In the genomic region with DNA sequence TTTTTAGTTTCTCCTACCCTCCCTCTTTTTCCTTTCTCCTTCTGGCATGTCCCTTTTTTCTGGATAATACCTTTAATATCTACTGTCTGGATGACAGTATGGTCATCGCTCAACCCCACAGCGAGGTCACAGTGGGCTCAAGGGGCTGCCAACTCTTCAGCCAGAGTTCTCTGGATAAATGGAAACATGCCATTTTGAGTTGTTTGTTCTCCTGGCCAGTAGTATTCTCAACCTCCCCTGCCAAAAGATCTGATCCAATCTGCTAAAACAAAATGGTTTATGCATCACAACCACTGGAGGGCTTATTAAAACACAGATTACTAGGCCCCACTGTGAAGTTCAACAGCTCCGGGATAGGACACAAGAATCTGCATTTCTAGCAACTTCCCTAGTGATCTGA, we compare ENCODE assay signal across 31 cellular contexts.
"Had no signal": no experiment of that assay in that cellular context is flagged by ENCODE, and none has a peak within 500 bp of the region (broad histone marks: within the 10 kb centered on the region; RNA-seq: fewer than 3 reads in every experiment).

No MANE protein-coding gene starts in this region.

- H3K9me3 ChIP-seq: ascending aorta had no signal

- H3K27ac ChIP-seq: ascending aorta, cardiac muscle cell, VCaP had no signal

- H3K4me1 ChIP-seq: ascending aorta had no signal

- H3K36me3 ChIP-seq: ascending aorta, cardiac muscle cell had no signal

- ATAC-seq: activated CD8-positive, alpha-beta T cell treated with anti-CD3 and anti-CD28 coated beads for 36 hours; activated naive CD8-positive, alpha-beta T cell treated with anti-CD3 and anti-CD28 coated beads, Interleukin-2, amount 50 U/mL, for 24 hours; activated T-cell treated with anti-CD3 and anti-CD28 coated beads, Interleukin-2, amount 50 U/mL, for 4 hours; activated T-cell treated with anti-CD3 and anti-CD28 coated beads, Interleukin-2, amount 50 U/mL, for 72 hours; activated T-helper 17 cell treated with anti-CD3 and anti-CD28 coated beads, Interleukin-2, amount 50 U/mL, for 72 hours; T-cell; T-helper 17 cell had no signal

- H3K4me3 ChIP-seq: ascending aorta, cardiac muscle cell had no signal

- FAIRE-seq: bronchial epithelial cell, TTC549 had no signal

- H3K27me3 ChIP-seq: ascending aorta, cardiac muscle cell had no signal

- DNase-seq: activated B cell treated with CpG ODN at 0.5 μM for 24 hours; activated CD4-positive, alpha-beta memory T cell treated with anti-CD3 and anti-CD28 coated beads for 36 hours; activated CD4-positive, alpha-beta T cell treated with anti-CD3 and anti-CD28 coated beads for 4 hours; activated CD4-positive, alpha-beta T cell treated with anti-CD3 and anti-CD28 coated beads, Interleukin-2, amount 10 ng/mL, durations not matched to agents 24 days and 14 days; activated CD4-positive, alpha-beta T cell treated with anti-CD3 and anti-CD28 coated beads, Interleukin-2, amount 50 U/mL, for 1 hour; activated CD4-positive, alpha-beta T cell treated with anti-CD3 and anti-CD28 coated beads, Interleukin-2, amount 50 U/mL, for 4 hours; activated CD4-positive, CD25-positive, alpha-beta regulatory T cell treated with anti-CD3 and anti-CD28 coated beads, Interleukin-2, amount 50 U/mL, for 72 hours; activated CD8-positive, alpha-beta memory T cell treated with anti-CD3 and anti-CD28 coated beads, Interleukin-2, amount 50 U/mL, for 4 hours; activated CD8-positive, alpha-beta T cell treated with anti-CD3 and anti-CD28 coated beads for 36 hours; activated effector memory CD4-positive, alpha-beta T cell treated with Interleukin-2 at 50 U/mL for 16 hours; activated gamma-delta T cell; activated naive CD4-positive, alpha-beta T cell treated with anti-CD3 and anti-CD28 coated beads, Interleukin-2, amount 10 ng/mL, durations not matched to agents 7 days and 5 days; activated naive CD4-positive, alpha-beta T cell treated with Interleukin-2 at 50 U/mL for 16 hours; activated naive CD8-positive, alpha-beta T cell treated with anti-CD3 and anti-CD28 coated beads, Interleukin-2, amount 10 ng/mL, durations not matched to agents 7 days and 5 days; activated naive CD8-positive, alpha-beta T cell treated with anti-CD3 and anti-CD28 coated beads, Interleukin-2, amount 50 U/mL, for 24 hours; activated T-cell treated with anti-CD3 and anti-CD28 coated beads for 4 hours; activated T-cell treated with anti-CD3 and anti-CD28 coated beads, Interleukin-2, amount 50 U/mL, for 1 hour; activated T-cell treated with anti-CD3 and anti-CD28 coated beads, Interleukin-2, amount 50 U/mL, for 4 hours; activated T-cell treated with anti-CD3 and anti-CD28 coated beads, Interleukin-2, amount 50 U/mL, for 72 hours; amygdala; anterior cingulate cortex; caudate nucleus; cerebellar nuclear complex; T-cell; T-helper 17 cell had no signal
